ENCODE assay signal across 9 cellular contexts in genomic region chr1:172394167-172394751, GRCh38. TPM values are rescaled to one million over a fixed set of nuclear protein-coding genes. Genes with fewer than 3 reads are reported as not detected.
DNase-seq lines count a peak whose midpoint lies in the region; ATAC-seq and TF ChIP-seq lines count a peak whose summit lies in the region.
"Had no signal": no experiment of that assay in that cellular context is flagged by ENCODE, and none has a peak within 500 bp of the region (broad histone marks: within the 10 kb centered on the region; RNA-seq: fewer than 3 reads in every experiment).

No MANE protein-coding gene starts in this region.

- intact Hi-C loops in activated CD4-positive, alpha-beta T cell treated with anti-CD3 and anti-CD28 coated beads, Interleukin-2, amount 10 ng/mL, durations not matched to agents 24 days and 14 days (cut with micrococcal nuclease), result loop anchor here (1.0 kb wide), 3 partner anchors 13 to 121 kb away; no protein-coding TSS in a partner anchor
- intact Hi-C loops in spleen (cut with DNase I; ENCODE audit: low total_unique reads) (loop anchor here (10.0 kb wide), 1 partner anchor 209 kb away; no protein-coding TSS in a partner anchor), left ventricle myocardium superior (cut with micrococcal nuclease) (no loop called here)

- H3K36me3 Mint-ChIP-seq in activated CD4-positive, alpha-beta T cell treated with anti-CD3 and anti-CD28 coated beads, Interleukin-2, amount 10 ng/mL, durations not matched to agents 24 days and 14 days (ENCODE audit: low read depth), result peaks cover 1% of the 10 kb centered on the region

- H3K27ac ChIP-seq in duodenal mucosa (ENCODE audit: low read depth, low read length) (peak overlapping the region; percentile 13), spleen (peak overlapping the region; percentile 75 to 92 (median 83))

- no peak overlapping the region for H3K9ac ChIP-seq in duodenal mucosa (ENCODE audit: low read depth in 1 of 2, low read length in 2 of 2)

- peak overlapping the region in 1 of 2 donors; percentile 53 for H3K4me3 ChIP-seq in duodenal mucosa (ENCODE audit: low read depth in 1 of 2, low read length in 2 of 2)
- H3K4me3 ChIP-seq in spleen, result peak overlapping the region in 1 of 8 donors; percentile 32

- H3K4me1 ChIP-seq in duodenal mucosa (ENCODE audit: control insufficient read depth in 1 of 2, insufficient read depth in 2 of 2, low read length in 2 of 2), result peaks cover 11% of the 10 kb centered on the region in 2 donors
- H3K4me1 ChIP-seq in spleen, result peaks cover 29 to 90% (median 61%) of the 10 kb centered on the region in 6 donors

- H3K4me1 Mint-ChIP-seq in activated CD4-positive, alpha-beta T cell treated with anti-CD3 and anti-CD28 coated beads, Interleukin-2, amount 10 ng/mL, durations not matched to agents 24 days and 14 days, result peaks cover 49% of the 10 kb centered on the region

- peak overlapping the region; percentile 85 for H3K27ac Mint-ChIP-seq in activated CD4-positive, alpha-beta T cell treated with anti-CD3 and anti-CD28 coated beads, Interleukin-2, amount 10 ng/mL, durations not matched to agents 24 days and 14 days

- peak in 1 of 3 donors; percentile 48 for TF ChIP-seq POLR2A in spleen (IDR thresholded peaks at IDR 0.05)

- no peaks in the 10 kb centered on the region for H3K9me3 ChIP-seq in duodenal mucosa (ENCODE audit: control insufficient read depth in 1 of 2, low read length in 2 of 2)
- no peaks in the 10 kb centered on the region for H3K9me3 ChIP-seq in spleen

- H3K27me3 ChIP-seq in duodenal mucosa (ENCODE audit: control insufficient read depth in 1 of 2, insufficient read depth in 2 of 2, low read length in 2 of 2) (no peaks in the 10 kb centered on the region), spleen (replicated peaks in 1 of 7) (no peaks in the 10 kb centered on the region)

- DNase-seq in activated CD4-positive, alpha-beta T cell treated with anti-CD3 and anti-CD28 coated beads, Interleukin-2, amount 10 ng/mL, durations not matched to agents 24 days and 14 days, result peak; percentile 92
- DNase-seq in spleen, result peak; percentile 81
- DNase-seq in NCI-H187 treated with DMSO at 0.1 percent for 48 hours (lab: John Stamatoyannopoulos, UW), result no peak
- DNase-seq in 8988T, result no peak
- DNase-seq in left ventricle myocardium superior, result no peak

- peak overlapping the region; percentile 65 for H3K4me3 Mint-ChIP-seq in activated CD4-positive, alpha-beta T cell treated with anti-CD3 and anti-CD28 coated beads, Interleukin-2, amount 10 ng/mL, durations not matched to agents 24 days and 14 days

- H3K36me3 ChIP-seq in duodenal mucosa (ENCODE audit: control insufficient read depth in 1 of 2, insufficient read depth in 2 of 2, low read length in 2 of 2) (no peaks in the 10 kb centered on the region), spleen (no peaks in the 10 kb centered on the region)

- TF ChIP-seq CTCF in spleen (IDR thresholded peaks at IDR 0.05 in 8 of 11, conservative IDR thresholded peaks at IDR 0.05 in 3 of 11), result no peak

- ATAC-seq in GM19043 (IDR thresholded peaks at IDR 0.05; ENCODE audit: low read depth, unreplicated experiment) (peak; percentile 73), HG03097 (IDR thresholded peaks at IDR 0.05; ENCODE audit: low FRiP score, unreplicated experiment) (peak; percentile 69), left ventricle myocardium superior (no peak)

- H3K9me3 Mint-ChIP-seq in activated CD4-positive, alpha-beta T cell treated with anti-CD3 and anti-CD28 coated beads, Interleukin-2, amount 10 ng/mL, durations not matched to agents 24 days and 14 days, result no peaks in the 10 kb centered on the region

- peaks cover 2% of the 10 kb centered on the region for H3K27me3 Mint-ChIP-seq in activated CD4-positive, alpha-beta T cell treated with anti-CD3 and anti-CD28 coated beads, Interleukin-2, amount 10 ng/mL, durations not matched to agents 24 days and 14 days

- WGBS in spleen, 5 donors, result 7 to 15% (median 13%) methylated on average over 4 of the region's 4 CpGs

RNA-seq across cellular contexts. Expression of gene C1orf105, which starts 26.2 kb away (rescaled TPM):
- not detected in 2 replicates for total RNA-seq in activated CD4-positive, alpha-beta T cell treated with anti-CD3 and anti-CD28 coated beads, Interleukin-2, amount 10 ng/mL, durations not matched to agents 24 days and 14 days
- total RNA-seq in spleen (not detected), left ventricle myocardium superior (21.9 TPM)
- polyA plus RNA-seq in spleen, result not detected
- total RNA-seq: activated CD8-positive, alpha-beta memory T cell treated with anti-CD3 and anti-CD28 coated beads for 36 hours had no signal

RNA-seq across cellular contexts. Expression of gene PIGC, which starts 49.6 kb away (rescaled TPM):
- total RNA-seq in activated CD4-positive, alpha-beta T cell treated with anti-CD3 and anti-CD28 coated beads, Interleukin-2, amount 10 ng/mL, durations not matched to agents 24 days and 14 days, result 20.4 and 23.9 TPM in 2 replicates
- total RNA-seq in spleen, result 10 to 100 TPM; 20.1 to 28.0 (median 23.4) TPM
- 10 to 100 TPM; 23.2 to 27.8 (median 27.6) TPM for polyA plus RNA-seq in spleen
- total RNA-seq in left ventricle myocardium superior, result 12.3 TPM

Comparison
In these comparisons a context has a peak if more than half of its experiments do, and no peak if none do; other contexts are left out.
1. DNase-seq: peak in activated CD4-positive, alpha-beta T cell treated with anti-CD3 and anti-CD28 coated beads, Interleukin-2, amount 10 ng/mL, durations not matched to agents 24 days and 14 days (single experiment) and spleen (single experiment); none in NCI-H187 treated with DMSO at 0.1 percent for 48 hours (single experiment), 8988T (single experiment) and left ventricle myocardium superior (single experiment).
2. RNA of gene C1orf105, which starts 26.2 kb away (total RNA-seq): 21.9 TPM in left ventricle myocardium superior (single experiment); not detected in activated CD4-positive, alpha-beta T cell treated with anti-CD3 and anti-CD28 coated beads, Interleukin-2, amount 10 ng/mL, durations not matched to agents 24 days and 14 days and not detected in spleen; every median in the first group is over 10 times any median in the second.